2 cellular contexts compared by ENCODE assay signal in the genomic region with DNA sequence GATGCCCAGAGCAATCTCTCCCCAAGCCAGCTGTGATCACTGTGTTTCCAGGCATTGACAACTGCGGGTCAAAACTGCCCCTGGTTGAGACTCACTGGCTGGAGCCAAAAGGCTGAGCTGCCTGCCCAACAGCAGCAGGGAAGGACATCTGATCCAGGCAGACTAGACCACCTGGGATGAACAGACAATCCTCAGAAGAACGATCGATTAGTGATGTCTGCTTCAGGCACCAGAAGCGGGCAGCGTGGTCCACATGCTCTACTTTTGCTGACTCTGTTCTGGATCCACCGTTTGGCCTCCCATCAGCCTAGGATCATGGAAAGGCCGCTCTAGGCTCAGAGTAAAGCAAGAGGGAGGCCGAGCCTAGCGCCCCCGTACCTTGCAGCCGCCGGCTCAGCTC.
TF ChIP-seq lines count a peak whose summit lies in the region.

No MANE protein-coding gene starts in this region.

TF ChIP-seq in HEK293, 187 proteins besides CTCF, POLR2A, EP300 and RAD21:
- TF ChIP-seq, protein P1, sequence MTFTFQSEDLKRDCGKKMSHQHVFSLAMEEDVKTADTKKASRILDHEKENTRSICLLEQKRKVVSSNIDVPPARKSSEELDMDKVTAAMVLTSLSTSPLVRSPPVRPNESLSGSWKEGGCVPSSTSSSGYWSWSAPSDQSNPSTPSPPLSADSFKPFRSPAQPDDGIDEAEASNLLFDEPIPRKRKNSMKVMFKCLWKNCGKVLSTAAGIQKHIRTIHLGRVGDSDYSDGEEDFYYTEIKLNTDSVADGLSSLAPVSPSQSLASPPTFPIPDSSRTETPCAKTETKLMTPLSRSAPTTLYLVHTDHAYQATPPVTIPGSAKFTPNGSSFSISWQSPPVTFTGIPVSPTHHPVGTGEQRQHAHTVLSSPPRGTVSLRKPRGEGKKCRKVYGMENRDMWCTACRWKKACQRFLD (tag by site-specific recombination; IDR thresholded peaks at IDR 0.05) = no peak
- TF ChIP-seq ZNF670 (tag by site-specific recombination; IDR thresholded peaks at IDR 0.05; ENCODE audit: low read depth) = no peak
- no peak for TF ChIP-seq ZNF112 (tag by site-specific recombination; IDR thresholded peaks at IDR 0.05)
- TF ChIP-seq, protein P2, sequence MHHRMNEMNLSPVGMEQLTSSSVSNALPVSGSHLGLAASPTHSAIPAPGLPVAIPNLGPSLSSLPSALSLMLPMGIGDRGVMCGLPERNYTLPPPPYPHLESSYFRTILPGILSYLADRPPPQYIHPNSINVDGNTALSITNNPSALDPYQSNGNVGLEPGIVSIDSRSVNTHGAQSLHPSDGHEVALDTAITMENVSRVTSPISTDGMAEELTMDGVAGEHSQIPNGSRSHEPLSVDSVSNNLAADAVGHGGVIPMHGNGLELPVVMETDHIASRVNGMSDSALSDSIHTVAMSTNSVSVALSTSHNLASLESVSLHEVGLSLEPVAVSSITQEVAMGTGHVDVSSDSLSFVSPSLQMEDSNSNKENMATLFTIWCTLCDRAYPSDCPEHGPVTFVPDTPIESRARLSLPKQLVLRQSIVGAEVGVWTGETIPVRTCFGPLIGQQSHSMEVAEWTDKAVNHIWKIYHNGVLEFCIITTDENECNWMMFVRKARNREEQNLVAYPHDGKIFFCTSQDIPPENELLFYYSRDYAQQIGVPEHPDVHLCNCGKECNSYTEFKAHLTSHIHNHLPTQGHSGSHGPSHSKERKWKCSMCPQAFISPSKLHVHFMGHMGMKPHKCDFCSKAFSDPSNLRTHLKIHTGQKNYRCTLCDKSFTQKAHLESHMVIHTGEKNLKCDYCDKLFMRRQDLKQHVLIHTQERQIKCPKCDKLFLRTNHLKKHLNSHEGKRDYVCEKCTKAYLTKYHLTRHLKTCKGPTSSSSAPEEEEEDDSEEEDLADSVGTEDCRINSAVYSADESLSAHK (tag by site-specific recombination; IDR thresholded peaks at IDR 0.05) = no peak
- no peak for TF ChIP-seq ZXDB (tag by site-specific recombination; IDR thresholded peaks at IDR 0.05)
- TF ChIP-seq ZNF23 (tag by site-specific recombination; IDR thresholded peaks at IDR 0.05; ENCODE audit: borderline replicate concordance) = peak; percentile 81; the same call in 1 of the 2 replicates
- peak; percentile 74 for TF ChIP-seq ZBTB17 (tag by site-specific recombination; IDR thresholded peaks at IDR 0.05)

TF ChIP-seq in K562, 482 proteins besides CTCF, POLR2A, EP300 and RAD21:
- TF ChIP-seq CBFB (CRISPR knock-in tag; IDR thresholded peaks at IDR 0.05) (no peak), ZNF239 (CRISPR knock-in tag; IDR thresholded peaks at IDR 0.05) (no peak), ZBTB17 (CRISPR knock-in tag; IDR thresholded peaks at IDR 0.05) (peak; percentile 96), ZNF551 (CRISPR knock-in tag; IDR thresholded peaks at IDR 0.05) (no peak), TCFL5 (CRISPR knock-in tag; conservative IDR thresholded peaks at IDR 0.05) (no peak), BHLHE40 (IDR thresholded peaks at IDR 0.05; ENCODE audit: low read length) (no peak), SIRT6 (IDR thresholded peaks at IDR 0.05; ENCODE audit: low read depth, low read length) (peak; percentile 33), POLR2B (IDR thresholded peaks at IDR 0.05; ENCODE audit: low read depth, partially characterized antibody) (no peak), NFE2L1 (tag; IDR thresholded peaks at IDR 0.05; ENCODE audit: borderline replicate concordance, low read depth) (no peak), SMC3 (conservative IDR thresholded peaks at IDR 0.05; ENCODE audit: insufficient read depth, low read depth, low read length) (no peak), L3MBTL2 (IDR thresholded peaks at IDR 0.05) (0 out of 2 replicates have a peak, but pooled peaks have one; percentile 13), ZNF23 (CRISPR knock-in tag; IDR thresholded peaks at IDR 0.05) (peak; percentile 76; the same call in 1 of the 2 replicates), ZFX (CRISPR knock-in tag; IDR thresholded peaks at IDR 0.05) (0 out of 2 replicates have a peak, but pooled peaks have one; percentile 22), ZNF274 (IDR thresholded peaks at IDR 0.05; ENCODE audit: borderline replicate concordance, low read depth, low read length) (no peak)
- TF ChIP-seq, protein P3, sequence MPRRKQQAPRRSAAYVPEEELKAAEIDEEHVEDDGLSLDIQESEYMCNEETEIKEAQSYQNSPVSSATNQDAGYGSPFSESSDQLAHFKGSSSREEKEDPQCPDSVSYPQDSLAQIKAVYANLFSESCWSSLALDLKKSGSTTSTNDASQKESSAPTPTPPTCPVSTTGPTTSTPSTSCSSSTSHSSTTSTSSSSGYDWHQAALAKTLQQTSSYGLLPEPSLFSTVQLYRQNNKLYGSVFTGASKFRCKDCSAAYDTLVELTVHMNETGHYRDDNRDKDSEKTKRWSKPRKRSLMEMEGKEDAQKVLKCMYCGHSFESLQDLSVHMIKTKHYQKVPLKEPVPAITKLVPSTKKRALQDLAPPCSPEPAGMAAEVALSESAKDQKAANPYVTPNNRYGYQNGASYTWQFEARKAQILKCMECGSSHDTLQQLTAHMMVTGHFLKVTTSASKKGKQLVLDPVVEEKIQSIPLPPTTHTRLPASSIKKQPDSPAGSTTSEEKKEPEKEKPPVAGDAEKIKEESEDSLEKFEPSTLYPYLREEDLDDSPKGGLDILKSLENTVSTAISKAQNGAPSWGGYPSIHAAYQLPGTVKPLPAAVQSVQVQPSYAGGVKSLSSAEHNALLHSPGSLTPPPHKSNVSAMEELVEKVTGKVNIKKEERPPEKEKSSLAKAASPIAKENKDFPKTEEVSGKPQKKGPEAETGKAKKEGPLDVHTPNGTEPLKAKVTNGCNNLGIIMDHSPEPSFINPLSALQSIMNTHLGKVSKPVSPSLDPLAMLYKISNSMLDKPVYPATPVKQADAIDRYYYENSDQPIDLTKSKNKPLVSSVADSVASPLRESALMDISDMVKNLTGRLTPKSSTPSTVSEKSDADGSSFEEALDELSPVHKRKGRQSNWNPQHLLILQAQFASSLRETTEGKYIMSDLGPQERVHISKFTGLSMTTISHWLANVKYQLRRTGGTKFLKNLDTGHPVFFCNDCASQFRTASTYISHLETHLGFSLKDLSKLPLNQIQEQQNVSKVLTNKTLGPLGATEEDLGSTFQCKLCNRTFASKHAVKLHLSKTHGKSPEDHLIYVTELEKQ (CRISPR knock-in tag; IDR thresholded peaks at IDR 0.05) = no peak
- TF ChIP-seq, protein P4, sequence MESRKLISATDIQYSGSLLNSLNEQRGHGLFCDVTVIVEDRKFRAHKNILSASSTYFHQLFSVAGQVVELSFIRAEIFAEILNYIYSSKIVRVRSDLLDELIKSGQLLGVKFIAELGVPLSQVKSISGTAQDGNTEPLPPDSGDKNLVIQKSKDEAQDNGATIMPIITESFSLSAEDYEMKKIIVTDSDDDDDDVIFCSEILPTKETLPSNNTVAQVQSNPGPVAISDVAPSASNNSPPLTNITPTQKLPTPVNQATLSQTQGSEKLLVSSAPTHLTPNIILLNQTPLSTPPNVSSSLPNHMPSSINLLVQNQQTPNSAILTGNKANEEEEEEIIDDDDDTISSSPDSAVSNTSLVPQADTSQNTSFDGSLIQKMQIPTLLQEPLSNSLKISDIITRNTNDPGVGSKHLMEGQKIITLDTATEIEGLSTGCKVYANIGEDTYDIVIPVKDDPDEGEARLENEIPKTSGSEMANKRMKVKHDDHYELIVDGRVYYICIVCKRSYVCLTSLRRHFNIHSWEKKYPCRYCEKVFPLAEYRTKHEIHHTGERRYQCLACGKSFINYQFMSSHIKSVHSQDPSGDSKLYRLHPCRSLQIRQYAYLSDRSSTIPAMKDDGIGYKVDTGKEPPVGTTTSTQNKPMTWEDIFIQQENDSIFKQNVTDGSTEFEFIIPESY (CRISPR knock-in tag; IDR thresholded peaks at IDR 0.05) = 0 out of 2 replicates have a peak, but pooled peaks have one; percentile 64
- TF ChIP-seq, protein P5, sequence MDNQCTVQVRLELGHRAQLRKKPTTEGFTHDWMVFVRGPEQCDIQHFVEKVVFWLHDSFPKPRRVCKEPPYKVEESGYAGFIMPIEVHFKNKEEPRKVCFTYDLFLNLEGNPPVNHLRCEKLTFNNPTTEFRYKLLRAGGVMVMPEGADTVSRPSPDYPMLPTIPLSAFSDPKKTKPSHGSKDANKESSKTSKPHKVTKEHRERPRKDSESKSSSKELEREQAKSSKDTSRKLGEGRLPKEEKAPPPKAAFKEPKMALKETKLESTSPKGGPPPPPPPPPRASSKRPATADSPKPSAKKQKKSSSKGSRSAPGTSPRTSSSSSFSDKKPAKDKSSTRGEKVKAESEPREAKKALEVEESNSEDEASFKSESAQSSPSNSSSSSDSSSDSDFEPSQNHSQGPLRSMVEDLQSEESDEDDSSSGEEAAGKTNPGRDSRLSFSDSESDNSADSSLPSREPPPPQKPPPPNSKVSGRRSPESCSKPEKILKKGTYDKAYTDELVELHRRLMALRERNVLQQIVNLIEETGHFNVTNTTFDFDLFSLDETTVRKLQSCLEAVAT (IDR thresholded peaks at IDR 0.05) = peak in 1 of 2 experiments; percentile 94; a peak in 2 of 4 replicates
- TF ChIP-seq, protein P6, sequence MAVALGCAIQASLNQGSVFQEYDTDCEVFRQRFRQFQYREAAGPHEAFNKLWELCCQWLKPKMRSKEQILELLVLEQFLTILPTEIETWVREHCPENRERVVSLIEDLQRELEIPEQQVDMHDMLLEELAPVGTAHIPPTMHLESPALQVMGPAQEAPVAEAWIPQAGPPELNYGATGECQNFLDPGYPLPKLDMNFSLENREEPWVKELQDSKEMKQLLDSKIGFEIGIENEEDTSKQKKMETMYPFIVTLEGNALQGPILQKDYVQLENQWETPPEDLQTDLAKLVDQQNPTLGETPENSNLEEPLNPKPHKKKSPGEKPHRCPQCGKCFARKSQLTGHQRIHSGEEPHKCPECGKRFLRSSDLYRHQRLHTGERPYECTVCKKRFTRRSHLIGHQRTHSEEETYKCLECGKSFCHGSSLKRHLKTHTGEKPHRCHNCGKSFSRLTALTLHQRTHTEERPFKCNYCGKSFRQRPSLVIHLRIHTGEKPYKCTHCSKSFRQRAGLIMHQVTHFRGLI (CRISPR knock-in tag; IDR thresholded peaks at IDR 0.05) = no peak
